Comparison of ENCODE assay signal across 1 cellular context in genomic region chr2:79180092-79180491, GRCh38.
TF ChIP-seq lines count a peak whose summit lies in the region.

No MANE protein-coding gene starts in this region.

TF ChIP-seq in WTC11, 78 proteins besides CTCF, POLR2A, EP300 and RAD21 (continued from another document):
- TF ChIP-seq FOXP4 (CRISPR knock-in tag; IDR thresholded peaks at IDR 0.05) (no peak), ZNF671 (CRISPR knock-in tag; IDR thresholded peaks at IDR 0.05) (no peak), GABPB1 (CRISPR knock-in tag; IDR thresholded peaks at IDR 0.05) (no peak), ZNF263 (CRISPR knock-in tag; IDR thresholded peaks at IDR 0.05; ENCODE audit: low read depth) (no peak), ELF4 (CRISPR knock-in tag; IDR thresholded peaks at IDR 0.05; ENCODE audit: low read depth) (no peak)
TF ChIP-seq in WTC11: peak in this region for 0.
